Comparison of ENCODE assay signal across 10 cellular contexts in genomic region chr1:221117548-221117951, GRCh38.
DNase-seq lines count a peak whose midpoint lies in the region; ATAC-seq, FAIRE-seq and TF ChIP-seq lines count a peak whose summit lies in the region.
"Had no signal": no experiment of that assay in that cellular context is flagged by ENCODE, and none has a peak within 500 bp of the region (broad histone marks: within the 10 kb centered on the region; RNA-seq: fewer than 3 reads in every experiment).

No MANE protein-coding gene starts in this region.

- H3K27me3 Mint-ChIP-seq in activated T-helper 2 cell treated with anti-CD3 and anti-CD28 coated beads, Interferon-gamma antibody, Interleukin-2, Interleukin-4, amounts not matched to agents 10 μg/mL and 5 μg/mL and 100 μg/mL, durations not matched to agents 14 hours and 24 hours and 36 hours (ENCODE audit: low read depth), result no peaks in the 10 kb centered on the region

- H3K27me3 ChIP-seq in heart right ventricle, result no peaks in the 10 kb centered on the region
- no peaks in the 10 kb centered on the region for H3K27me3 ChIP-seq in gastrocnemius medialis

- H3K4me3 Mint-ChIP-seq in activated T-helper 2 cell treated with anti-CD3 and anti-CD28 coated beads, Interferon-gamma antibody, Interleukin-2, Interleukin-4, amounts not matched to agents 10 μg/mL and 5 μg/mL and 100 μg/mL, durations not matched to agents 14 hours and 24 hours and 36 hours (ENCODE audit: low read depth), result no peak overlapping the region

- H3K27ac Mint-ChIP-seq in activated T-helper 2 cell treated with anti-CD3 and anti-CD28 coated beads, Interferon-gamma antibody, Interleukin-2, Interleukin-4, amounts not matched to agents 10 μg/mL and 5 μg/mL and 100 μg/mL, durations not matched to agents 14 hours and 24 hours and 36 hours, result no peak overlapping the region

- 48 to 49% methylated on average over 3 of the region's 3 CpGs for WGBS in heart right ventricle, 2 donors

- H3K4me1 ChIP-seq in heart right ventricle (peaks cover 0 to 41% (median 23%) of the 10 kb centered on the region in 9 donors), gastrocnemius medialis (peaks cover 25 to 35% of the 10 kb centered on the region in 2 donors)

- H3K4me3 ChIP-seq in heart right ventricle (no peak overlapping the region), gastrocnemius medialis (no peak overlapping the region)

- H3K9me3 ChIP-seq in heart right ventricle (peaks cover 0 to 19% (median 0%) of the 10 kb centered on the region in 11 donors), gastrocnemius medialis (no peaks in the 10 kb centered on the region)

- in situ Hi-C loops in gastrocnemius medialis (cut with MboI; ENCODE audit: low sequenced_read_pairs in 4 of 4), result no loop called here

- ATAC-seq in heart right ventricle (peak; percentile 84 to 94 (median 90)), gastrocnemius medialis (peak; percentile 97 to 98), HG02571 (IDR thresholded peaks at IDR 0.05; ENCODE audit: unreplicated experiment) (no peak)

- H3K36me3 ChIP-seq in heart right ventricle (no peaks in the 10 kb centered on the region), gastrocnemius medialis (no peaks in the 10 kb centered on the region)

- TF ChIP-seq POLR2A in gastrocnemius medialis (IDR thresholded peaks at IDR 0.05), result peak in 1 of 2 donors; percentile 23

- TF ChIP-seq CTCF in heart right ventricle (IDR thresholded peaks at IDR 0.05) (no peak), gastrocnemius medialis (IDR thresholded peaks at IDR 0.05 in 4 of 5, conservative IDR thresholded peaks at IDR 0.05 in 1 of 5) (no peak)

- FAIRE-seq in frontal cortex (lab: Jason Lieb, UNC), result no peak

- H3K9me3 Mint-ChIP-seq in activated T-helper 2 cell treated with anti-CD3 and anti-CD28 coated beads, Interferon-gamma antibody, Interleukin-2, Interleukin-4, amounts not matched to agents 10 μg/mL and 5 μg/mL and 100 μg/mL, durations not matched to agents 14 hours and 24 hours and 36 hours, result no peaks in the 10 kb centered on the region

- H3K4me1 Mint-ChIP-seq in activated T-helper 2 cell treated with anti-CD3 and anti-CD28 coated beads, Interferon-gamma antibody, Interleukin-2, Interleukin-4, amounts not matched to agents 10 μg/mL and 5 μg/mL and 100 μg/mL, durations not matched to agents 14 hours and 24 hours and 36 hours (ENCODE audit: low read depth), result peaks cover 2% of the 10 kb centered on the region

- peak; percentile 89 for DNase-seq in GM04503 (ENCODE audit: low read depth)
- peak; percentile 57 for DNase-seq in T1000 (lab: John Stamatoyannopoulos, UW)
- peak; percentile 24 to 45 for DNase-seq in heart right ventricle
- DNase-seq in gastrocnemius medialis, result peak; percentile 46 to 49
- no peak for DNase-seq in activated T-helper 2 cell treated with anti-CD3 and anti-CD28 coated beads, Interferon-gamma antibody, Interleukin-2, Interleukin-4, amounts not matched to agents 10 μg/mL and 5 μg/mL and 100 μg/mL, durations not matched to agents 14 hours and 24 hours and 36 hours (ENCODE audit: low spot score)
- no peak for DNase-seq in effector CD8-positive, alpha-beta T cell (lab: John Stamatoyannopoulos, UW)
- DNase-seq in frontal cortex (ENCODE audit: low spot score in 2 of 2), result no peak
- DNase-seq: activated CD4-positive, CD25-positive, alpha-beta regulatory T cell; NCI-H526 treated with DMSO at 0.1 percent for 48 hours had no signal

- intact Hi-C loops in heart right ventricle (cut with DNase I), result loop anchor here in 2 of 10 donors (5.0 kb wide), 2 partner anchors 35 to 45 kb away; no protein-coding TSS in a partner anchor
- intact Hi-C loops in gastrocnemius medialis (cut with DNase I; ENCODE audit: low total_unique reads), result loop anchor here (5.0 kb wide), 1 partner anchor 240 kb away; the partner anchor contains the start of gene HLX
- intact Hi-C loops in activated T-helper 2 cell treated with anti-CD3 and anti-CD28 coated beads, Interferon-gamma antibody, Interleukin-2, Interleukin-4, amounts not matched to agents 10 μg/mL and 5 μg/mL and 100 μg/mL, durations not matched to agents 14 hours and 24 hours and 36 hours (cut with micrococcal nuclease), result no loop called here

- H3K36me3 Mint-ChIP-seq in activated T-helper 2 cell treated with anti-CD3 and anti-CD28 coated beads, Interferon-gamma antibody, Interleukin-2, Interleukin-4, amounts not matched to agents 10 μg/mL and 5 μg/mL and 100 μg/mL, durations not matched to agents 14 hours and 24 hours and 36 hours (ENCODE audit: low read depth), result no peaks in the 10 kb centered on the region

- H3K27ac ChIP-seq in heart right ventricle (peak overlapping the region; percentile 1 to 83 (median 66)), gastrocnemius medialis (peak overlapping the region; percentile 74 to 86 (median 80))

Comparison
In these comparisons a context has a peak if more than half of its experiments do, and no peak if none do; other contexts are left out.
1. DNase-seq: peak in GM04503 (single experiment), T1000 (single experiment), heart right ventricle (2 of 2) and gastrocnemius medialis (2 of 2); none in activated T-helper 2 cell treated with anti-CD3 and anti-CD28 coated beads, Interferon-gamma antibody, Interleukin-2, Interleukin-4, amounts not matched to agents 10 μg/mL and 5 μg/mL and 100 μg/mL, durations not matched to agents 14 hours and 24 hours and 36 hours (single experiment), effector CD8-positive, alpha-beta T cell (single experiment) and frontal cortex (0 of 2).